Comparison of ENCODE assay signal across 8 cellular contexts in the genomic region with DNA sequence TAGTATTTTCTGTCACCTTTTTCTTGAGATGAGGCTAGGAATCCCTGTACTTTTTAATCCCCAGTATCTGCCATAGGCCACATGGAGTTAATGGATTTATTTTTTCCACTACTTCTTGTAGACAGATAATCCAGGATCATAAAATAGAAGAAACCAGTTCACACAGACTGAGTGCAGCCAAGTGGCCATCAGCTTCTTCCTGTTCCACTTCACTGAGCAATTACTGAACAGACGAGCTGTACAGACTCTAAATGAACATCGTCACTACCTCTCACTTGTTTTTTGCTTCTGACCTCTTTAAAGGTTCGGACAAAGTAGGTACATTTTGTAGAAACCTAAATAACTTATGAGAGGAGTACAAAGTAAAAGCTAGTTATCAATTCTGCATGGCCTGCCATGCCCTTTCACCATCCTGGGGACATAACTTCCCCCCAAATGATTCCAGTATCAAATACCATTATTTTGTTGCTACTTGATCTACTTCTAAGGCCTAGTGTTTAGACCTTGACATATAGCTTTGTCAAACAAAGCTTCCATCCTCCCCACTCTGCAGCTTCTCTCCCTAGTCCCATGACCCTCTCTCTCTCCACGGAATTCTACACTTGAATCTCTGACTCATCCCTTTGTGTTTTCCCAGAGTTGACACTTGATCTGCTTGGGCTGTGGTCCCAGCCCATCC. TPM values are rescaled to one million over a fixed set of nuclear protein-coding genes. Genes with fewer than 3 reads are reported as not detected.
DNase-seq lines count a peak whose midpoint lies in the region; ATAC-seq and TF ChIP-seq lines count a peak whose summit lies in the region.

No MANE protein-coding gene starts in this region.

- H3K36me3 Mint-ChIP-seq in T-cell, result no peaks in the 10 kb centered on the region

- CTCF ChIA-PET in HEK293T (lab: Yijun Ruan, JAX) (interaction anchor here (0.6 to 2.8 kb wide), 9 partner anchors 14 to 1238 kb away, joined by 3 to 15 read pairs (median 4); no protein-coding TSS in a partner anchor), T-cell (lab: Charles Lee) (interaction anchor here (0.6 to 2.7 kb wide), 8 partner anchors 9 to 277 kb away, joined by 3 to 13 read pairs (median 3); no protein-coding TSS in a partner anchor)

- no peak overlapping the region for H3K4me3 Mint-ChIP-seq in T-cell

- intact Hi-C loops in left lung (cut with DNase I), result no loop called here

- peaks cover 30 to 55% (median 48%) of the 10 kb centered on the region in 3 donors for H3K4me1 Mint-ChIP-seq in T-cell

- H3K27ac Mint-ChIP-seq in T-cell, result peak overlapping the region; percentile 36 to 78

- H3K4me1 ChIP-seq in left lung, result peaks cover 8 to 15% of the 10 kb centered on the region in 2 donors

- no peaks in the 10 kb centered on the region for H3K9me3 Mint-ChIP-seq in T-cell

- POLR2A ChIA-PET in HEK293T (lab: Yijun Ruan, JAX), result no interaction called here
- POLR2A ChIA-PET in T-cell (lab: Charles Lee), result interaction anchor here in 1 of 2 donors (0.6 to 1.0 kb wide), 2 partner anchors 20 to 147 kb away, joined by 3 to 4 read pairs; no protein-coding TSS in a partner anchor

- peak; percentile 71 for DNase-seq in AG09319 (ENCODE audit: extremely low read depth, low read depth)
- peak; percentile 22 for DNase-seq in HEK293T (ENCODE audit: extremely low spot score)
- no peak for DNase-seq in T-cell
- no peak for DNase-seq in left lung
- DNase-seq in T-helper 9 cell, result no peak
- DNase-seq in SKM-1 (lab: John Stamatoyannopoulos, UW; ENCODE audit: unreplicated experiment), result no peak
- no peak for DNase-seq in H7

- H3K36me3 ChIP-seq in left lung (no peaks in the 10 kb centered on the region), H7 (replicated peaks; ENCODE audit: control insufficient read depth, insufficient read depth, low read length) (no peaks in the 10 kb centered on the region)

- no peak for TF ChIP-seq CTCF in AG09319 (IDR thresholded peaks at IDR 0.05; ENCODE audit: low read depth, low read length)
- TF ChIP-seq CTCF in left lung (IDR thresholded peaks at IDR 0.05), result no peak

- H3K9me3 ChIP-seq in left lung, result no peaks in the 10 kb centered on the region

- H3K27me3 Mint-ChIP-seq in T-cell, result no peaks in the 10 kb centered on the region

- H3K27ac ChIP-seq in left lung, result no peak overlapping the region

- H3K27me3 ChIP-seq in left lung (no peaks in the 10 kb centered on the region), H7 (ENCODE audit: control insufficient read depth, insufficient read depth, low read length) (no peaks in the 10 kb centered on the region)

- ATAC-seq in T-cell (replicated peaks in 1 of 4), result no peak
- peak; percentile 80 for ATAC-seq in left lung
- ATAC-seq in HG03439 (IDR thresholded peaks at IDR 0.05; ENCODE audit: unreplicated experiment), result no peak

- H3K4me3 ChIP-seq in left lung, result no peak overlapping the region
- no peak overlapping the region for H3K4me3 ChIP-seq in H7 (ENCODE audit: insufficient read depth, low read depth, low read length)

TF ChIP-seq in HEK293T, 16 proteins besides CTCF, POLR2A, EP300 and RAD21:
- TF ChIP-seq CTBP1 (IDR thresholded peaks at IDR 0.05; ENCODE audit: borderline replicate concordance) (peak; percentile 15; the same call in 1 of the 2 replicates), SUZ12 (IDR thresholded peaks at IDR 0.05) (no peak)
TF ChIP-seq in HEK293T: peak in this region for 1.

RNA-seq across cellular contexts. Expression of a gene that starts 34.4 kb away (rescaled TPM):
- total RNA-seq in T-cell (1 to 10 TPM; 3.6 to 4.3 (median 4.0) TPM), left lung (10 to 100 TPM; 46.0 to 46.1 TPM)
- 3.9 and 4.0 TPM in 2 replicates for total RNA-seq in H7 (2014; rRNA removed; shearing (Covaris generic))

Comparison
In these comparisons a context has a peak if more than half of its experiments do, and no peak if none do; other contexts are left out.
1. DNase-seq: peak in AG09319 (single experiment) and HEK293T (single experiment); none in T-cell (0 of 34), left lung (0 of 2), T-helper 9 cell (single experiment), SKM-1 (single experiment) and H7 (single experiment).